In genomic region chr1:234875953-234876814, GRCh38 we compare ENCODE assay signal across 1 cellular context.
TF ChIP-seq lines count a peak whose summit lies in the region.

No MANE protein-coding gene starts in this region.

TF ChIP-seq in HepG2, 621 proteins besides CTCF, POLR2A, EP300 and RAD21 (continued from another document):
- no peak for TF ChIP-seq E2F5 (CRISPR knock-in tag; conservative IDR thresholded peaks at IDR 0.05)
- TF ChIP-seq RFX3 (CRISPR knock-in tag; IDR thresholded peaks at IDR 0.05), result no peak
- TF ChIP-seq IKZF5 (CRISPR knock-in tag; IDR thresholded peaks at IDR 0.05), result peak; percentile 10
- TF ChIP-seq ETV5 (CRISPR knock-in tag; IDR thresholded peaks at IDR 0.05; ENCODE audit: borderline replicate concordance), result peak; percentile 82
- TF ChIP-seq ONECUT2 (CRISPR knock-in tag; IDR thresholded peaks at IDR 0.05), result peak; percentile 71
- TF ChIP-seq, protein P1, sequence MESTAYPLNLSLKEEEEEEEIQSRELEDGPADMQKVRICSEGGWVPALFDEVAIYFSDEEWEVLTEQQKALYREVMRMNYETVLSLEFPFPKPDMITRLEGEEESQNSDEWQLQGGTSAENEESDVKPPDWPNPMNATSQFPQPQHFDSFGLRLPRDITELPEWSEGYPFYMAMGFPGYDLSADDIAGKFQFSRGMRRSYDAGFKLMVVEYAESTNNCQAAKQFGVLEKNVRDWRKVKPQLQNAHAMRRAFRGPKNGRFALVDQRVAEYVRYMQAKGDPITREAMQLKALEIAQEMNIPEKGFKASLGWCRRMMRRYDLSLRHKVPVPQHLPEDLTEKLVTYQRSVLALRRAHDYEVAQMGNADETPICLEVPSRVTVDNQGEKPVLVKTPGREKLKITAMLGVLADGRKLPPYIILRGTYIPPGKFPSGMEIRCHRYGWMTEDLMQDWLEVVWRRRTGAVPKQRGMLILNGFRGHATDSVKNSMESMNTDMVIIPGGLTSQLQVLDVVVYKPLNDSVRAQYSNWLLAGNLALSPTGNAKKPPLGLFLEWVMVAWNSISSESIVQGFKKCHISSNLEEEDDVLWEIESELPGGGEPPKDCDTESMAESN (CRISPR knock-in tag; conservative IDR thresholded peaks at IDR 0.05), result peak; percentile 82; the same call in 1 of the 2 replicates
- no peak for TF ChIP-seq KDM5A (IDR thresholded peaks at IDR 0.05; ENCODE audit: borderline replicate concordance, low read length)
- TF ChIP-seq GLI4 (CRISPR knock-in tag; IDR thresholded peaks at IDR 0.05; ENCODE audit: borderline replicate concordance), result no peak
- TF ChIP-seq TCF7 (IDR thresholded peaks at IDR 0.05; ENCODE audit: low read depth), result peak; percentile 80
- peak; percentile 89 for TF ChIP-seq ATF3 (CRISPR knock-in tag; IDR thresholded peaks at IDR 0.05)
- TF ChIP-seq GABPA (IDR thresholded peaks at IDR 0.05; ENCODE audit: low read depth, low read length), result no peak
- peak; percentile 62 for TF ChIP-seq GABPA (CRISPR knock-in tag; IDR thresholded peaks at IDR 0.05; ENCODE audit: low read depth)
- TF ChIP-seq, protein P2, sequence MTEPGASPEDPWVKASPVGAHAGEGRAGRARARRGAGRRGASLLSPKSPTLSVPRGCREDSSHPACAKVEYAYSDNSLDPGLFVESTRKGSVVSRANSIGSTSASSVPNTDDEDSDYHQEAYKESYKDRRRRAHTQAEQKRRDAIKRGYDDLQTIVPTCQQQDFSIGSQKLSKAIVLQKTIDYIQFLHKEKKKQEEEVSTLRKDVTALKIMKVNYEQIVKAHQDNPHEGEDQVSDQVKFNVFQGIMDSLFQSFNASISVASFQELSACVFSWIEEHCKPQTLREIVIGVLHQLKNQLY (CRISPR knock-in tag; IDR thresholded peaks at IDR 0.05), result peak; percentile 78; the same call in 1 of the 2 replicates
- 0 out of 2 replicates have a peak, but pooled peaks have one; percentile 13 for TF ChIP-seq ZNF263 (CRISPR knock-in tag; IDR thresholded peaks at IDR 0.05)
- no peak for TF ChIP-seq ZNF775 (CRISPR knock-in tag; IDR thresholded peaks at IDR 0.05; ENCODE audit: borderline replicate concordance)
- peak; percentile 90 for TF ChIP-seq RBFOX2 (IDR thresholded peaks at IDR 0.05; ENCODE audit: low read depth, low read length)
- peak; percentile 91 for TF ChIP-seq TFAP4 (IDR thresholded peaks at IDR 0.05; ENCODE audit: borderline replicate concordance, low read depth)
- TF ChIP-seq SNAPC4 (CRISPR knock-in tag; IDR thresholded peaks at IDR 0.05), result peak; percentile 72
- peak; percentile 80 for TF ChIP-seq SAP130 (CRISPR knock-in tag; IDR thresholded peaks at IDR 0.05; ENCODE audit: low read depth)
- TF ChIP-seq ATF1 (CRISPR knock-in tag; IDR thresholded peaks at IDR 0.05), result peak; percentile 37; the same call in 1 of the 2 replicates
- TF ChIP-seq THAP11 (CRISPR knock-in tag; IDR thresholded peaks at IDR 0.05), result peak; percentile 63
- TF ChIP-seq SCMH1 (CRISPR knock-in tag; IDR thresholded peaks at IDR 0.05; ENCODE audit: borderline replicate concordance), result no peak
- peak; percentile 35; the same call in 1 of the 2 replicates for TF ChIP-seq SALL2 (CRISPR knock-in tag; IDR thresholded peaks at IDR 0.05)
